16 cellular contexts compared by ENCODE assay signal in genomic region chr4:79016878-79017277, GRCh38.
A peak's percentile ranks its signal among the peaks of the same experiment; 100 is the strongest.
DNase-seq lines count a peak whose midpoint lies in the region; ATAC-seq and TF ChIP-seq lines count a peak whose summit lies in the region.
"Had no signal": no experiment of that assay in that cellular context is flagged by ENCODE, and none has a peak within 500 bp of the region (broad histone marks: within the 10 kb centered on the region; RNA-seq: fewer than 3 reads in every experiment).

No MANE protein-coding gene starts in this region.

- H3K18ac ChIP-seq in trophoblast cell (ENCODE audit: low read length), result no peak overlapping the region

- H4K12ac ChIP-seq in trophoblast cell (ENCODE audit: low read depth, low read length), result no peak overlapping the region

- ATAC-seq in WTC11, result peak; percentile 46; the same call in 1 of the 2 replicates
- ATAC-seq: K562 had no signal

- in situ Hi-C loops in G401 (cut with HindIII; ENCODE audit: low sequenced_read_pairs) (no loop called here), GM13977 (cut with MboI; ENCODE audit: low pct_unique_long_range_greater_than_20kb, low sequenced_read_pairs, unreplicated experiment) (no loop called here)

- no peak overlapping the region for H3K4ac ChIP-seq in trophoblast cell (ENCODE audit: low read depth, low read length)

- H3K4me1 ChIP-seq in trophoblast cell (ENCODE audit: control insufficient read depth in 1 of 2, insufficient read depth in 2 of 2, low read length in 2 of 2), result no peaks in the 10 kb centered on the region
- H3K4me1 ChIP-seq: BLaER1, HAP-1 had no signal

- no peak overlapping the region for H3K4me3 ChIP-seq in trophoblast cell (ENCODE audit: low read depth, low read length)
- H3K4me3 ChIP-seq: BLaER1, HAP-1, K562 had no signal

- no peaks in the 10 kb centered on the region for H3K4me1 Mint-ChIP-seq in WTC11
- H3K4me1 Mint-ChIP-seq: CD14-positive monocyte; CD4-positive, alpha-beta memory T cell had no signal

- H2AFZ ChIP-seq in trophoblast cell (ENCODE audit: insufficient read depth, low read length, poor library complexity), result no peak overlapping the region

- H3K79me2 ChIP-seq in trophoblast cell (ENCODE audit: control insufficient read depth, insufficient read depth, low read length, poor library complexity), result no peaks in the 10 kb centered on the region

- no peaks in the 10 kb centered on the region for H3K36me3 Mint-ChIP-seq in WTC11
- H3K36me3 Mint-ChIP-seq: CD14-positive monocyte; CD4-positive, alpha-beta memory T cell had no signal

- H3K9ac ChIP-seq in trophoblast cell (ENCODE audit: low read length), result peak overlapping the region; percentile 2
- H3K9ac ChIP-seq: BLaER1 had no signal

- H3K27ac ChIP-seq in trophoblast cell (ENCODE audit: low read depth, low read length), result no peak overlapping the region
- H3K27ac ChIP-seq: BLaER1, HL-60 had no signal

- no peak overlapping the region for H4K91ac ChIP-seq in trophoblast cell (ENCODE audit: low read depth, low read length)

- H2BK12ac ChIP-seq in trophoblast cell (ENCODE audit: low read length), result no peak overlapping the region

- H2BK5ac ChIP-seq in trophoblast cell (ENCODE audit: low read depth, low read length, poor library complexity), result no peak overlapping the region

- H3K27me3 Mint-ChIP-seq in WTC11 (ENCODE audit: low read depth), result no peaks in the 10 kb centered on the region

- WGBS in trophoblast cell (ENCODE audit: extremely low coverage, insufficient coverage, insufficient read length), result no CpG with 5 or more reads among the region's 3 CpGs

- H3K27ac Mint-ChIP-seq in WTC11, result no peak overlapping the region
- H3K27ac Mint-ChIP-seq: CD14-positive monocyte had no signal

- no peak overlapping the region for H3K14ac ChIP-seq in trophoblast cell (ENCODE audit: low read length)

- no peaks in the 10 kb centered on the region for H3K36me3 ChIP-seq in trophoblast cell (ENCODE audit: control insufficient read depth in 1 of 2, insufficient read depth in 2 of 2, low read length in 2 of 2)
- H3K36me3 ChIP-seq: BLaER1, HAP-1 had no signal

- no peaks in the 10 kb centered on the region for H3K9me3 ChIP-seq in trophoblast cell (ENCODE audit: insufficient read depth, low read depth, low read length)
- H3K9me3 ChIP-seq: BLaER1, HAP-1 had no signal

- no peak overlapping the region for H4K8ac ChIP-seq in trophoblast cell (ENCODE audit: low read depth, low read length)

- no peaks in the 10 kb centered on the region for H3K79me1 ChIP-seq in trophoblast cell (ENCODE audit: low read length)

- peak; percentile 29 for DNase-seq in G401 (ENCODE audit: low spot score)
- DNase-seq in WTC11 (ENCODE audit: low spot score), result no peak
- no peak for DNase-seq in trophoblast cell
- DNase-seq in HT-29 (ENCODE audit: low spot score), result no peak
- DNase-seq in GM13977 (ENCODE audit: low spot score), result no peak
- no peak for DNase-seq in iPS-NIHi11 (ENCODE audit: low spot score)
- no peak for DNase-seq in NOMO-1 (lab: John Stamatoyannopoulos, UW; ENCODE audit: unreplicated experiment in 2 of 2)
- DNase-seq: 8988T; CD4-positive, alpha-beta memory T cell; GF-D8; IMR-90 had no signal

- no peak overlapping the region for H2AK5ac ChIP-seq in trophoblast cell (ENCODE audit: low read length)

- H3K23ac ChIP-seq in trophoblast cell (ENCODE audit: low read length), result no peak overlapping the region

- no peak overlapping the region for H2BK120ac ChIP-seq in trophoblast cell (ENCODE audit: insufficient read depth, low read length, poor library complexity)

- no peak for TF ChIP-seq CTCF in WTC11 (IDR thresholded peaks at IDR 0.05)
- no peak for TF ChIP-seq CTCF in GM13977 (IDR thresholded peaks at IDR 0.05; ENCODE audit: extremely low read depth, insufficient read depth, missing control alignments)

- POLR2A ChIA-PET in WTC11 (lab: Charles Lee), result no interaction called here

- H3K4me2 ChIP-seq in trophoblast cell (ENCODE audit: low read length), result no peak overlapping the region
- H3K4me2 ChIP-seq: BLaER1 had no signal

- peaks cover 7% of the 10 kb centered on the region for H3K9me3 Mint-ChIP-seq in WTC11

- H3K4me3 Mint-ChIP-seq in WTC11, result no peak overlapping the region
- H3K4me3 Mint-ChIP-seq: CD14-positive monocyte; CD4-positive, alpha-beta memory T cell had no signal

- no peaks in the 10 kb centered on the region for H3K27me3 ChIP-seq in trophoblast cell (ENCODE audit: insufficient read depth, low read length)
- H3K27me3 ChIP-seq: BLaER1 had no signal

- CTCF ChIA-PET in WTC11 (lab: Charles Lee), result no interaction called here

TF ChIP-seq in WTC11, 78 proteins besides CTCF, POLR2A, EP300 and RAD21:
- TF ChIP-seq NFE2L1 (CRISPR knock-in tag; IDR thresholded peaks at IDR 0.05) (no peak), RELA (CRISPR knock-in tag; IDR thresholded peaks at IDR 0.05; ENCODE audit: borderline replicate concordance) (no peak), ZNF232 (CRISPR knock-in tag; IDR thresholded peaks at IDR 0.05) (no peak), ESRRA (CRISPR knock-in tag; IDR thresholded peaks at IDR 0.05; ENCODE audit: borderline replicate concordance) (no peak), E2F4 (CRISPR knock-in tag; IDR thresholded peaks at IDR 0.05; ENCODE audit: borderline replicate concordance, low read depth) (no peak), ETV6 (CRISPR knock-in tag; IDR thresholded peaks at IDR 0.05) (no peak), KAT7 (CRISPR knock-in tag; IDR thresholded peaks at IDR 0.05; ENCODE audit: borderline replicate concordance) (no peak), JUN (CRISPR knock-in tag; IDR thresholded peaks at IDR 0.05) (no peak), ZBTB43 (CRISPR knock-in tag; IDR thresholded peaks at IDR 0.05) (no peak)
